ENCODE assay signal across 18 cellular contexts in the genomic region with DNA sequence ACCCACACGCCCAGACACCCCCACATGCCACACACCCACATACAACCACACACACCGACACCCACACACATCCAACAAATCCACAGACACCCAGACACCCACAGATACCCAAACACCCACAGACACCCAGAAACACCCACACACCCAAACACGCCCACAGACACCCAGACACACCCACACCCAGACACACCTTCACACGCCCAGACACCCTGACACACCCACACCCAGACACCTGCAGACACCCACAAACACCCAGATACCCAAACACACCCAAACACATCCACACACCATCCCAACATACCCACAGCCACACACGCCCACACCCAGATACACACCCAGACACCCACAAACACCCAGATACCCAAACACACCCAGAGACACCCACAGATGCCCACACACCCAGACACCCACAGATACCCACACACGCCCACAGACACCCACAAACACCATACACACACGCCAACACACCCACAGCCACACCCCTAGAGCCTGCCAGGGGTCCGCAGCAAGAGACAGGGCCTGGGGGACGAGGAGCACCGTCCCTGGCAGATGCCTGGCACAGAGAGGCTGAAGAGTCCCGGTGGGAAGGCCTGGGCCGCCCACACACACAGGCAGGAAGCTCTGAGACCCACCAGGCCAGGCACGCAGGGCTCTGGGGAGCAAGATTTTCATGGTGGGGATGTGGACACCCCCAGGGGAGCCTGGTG. TPM values are rescaled to one million over a fixed set of nuclear protein-coding genes. Genes with fewer than 3 reads are reported as not detected.
DNase-seq lines count a peak whose midpoint lies in the region; ATAC-seq, FAIRE-seq and TF ChIP-seq lines count a peak whose summit lies in the region.
"Had no signal": no experiment of that assay in that cellular context is flagged by ENCODE, and none has a peak within 500 bp of the region (broad histone marks: within the 10 kb centered on the region; RNA-seq: fewer than 3 reads in every experiment).

No MANE protein-coding gene starts in this region.

- ATAC-seq in naive thymus-derived CD4-positive, alpha-beta T cell, result peak; percentile 57
- ATAC-seq in HG03025 (IDR thresholded peaks at IDR 0.05; ENCODE audit: low FRiP score, unreplicated experiment), result no peak

- peak overlapping the region; percentile 30 for H3K4me3 Mint-ChIP-seq in activated CD4-positive, alpha-beta T cell treated with anti-CD3 and anti-CD28 coated beads, Interleukin-2, amount 10 ng/mL, durations not matched to agents 24 days and 14 days
- no peak overlapping the region for H3K4me3 Mint-ChIP-seq in activated naive CD8-positive, alpha-beta T cell treated with anti-CD3 and anti-CD28 coated beads for 36 hours
- H3K4me3 Mint-ChIP-seq in naive thymus-derived CD4-positive, alpha-beta T cell, result no peak overlapping the region
- H3K4me3 Mint-ChIP-seq: neural crest cell, type B pancreatic cell had no signal

- peak overlapping the region; percentile 87 for H3K27ac Mint-ChIP-seq in activated CD4-positive, alpha-beta T cell treated with anti-CD3 and anti-CD28 coated beads, Interleukin-2, amount 10 ng/mL, durations not matched to agents 24 days and 14 days
- H3K27ac Mint-ChIP-seq in activated naive CD8-positive, alpha-beta T cell treated with anti-CD3 and anti-CD28 coated beads for 36 hours, result peak overlapping the region; percentile 32
- H3K27ac Mint-ChIP-seq in naive thymus-derived CD4-positive, alpha-beta T cell, result peak overlapping the region in 4 of 9 donors; percentile 45 to 83 (median 70)
- H3K27ac Mint-ChIP-seq: type B pancreatic cell had no signal

- peaks cover 6% of the 10 kb centered on the region for H3K4me1 Mint-ChIP-seq in activated CD4-positive, alpha-beta T cell treated with anti-CD3 and anti-CD28 coated beads, Interleukin-2, amount 10 ng/mL, durations not matched to agents 24 days and 14 days
- peaks cover 6% of the 10 kb centered on the region for H3K4me1 Mint-ChIP-seq in activated naive CD8-positive, alpha-beta T cell treated with anti-CD3 and anti-CD28 coated beads for 36 hours
- H3K4me1 Mint-ChIP-seq in naive thymus-derived CD4-positive, alpha-beta T cell, result peaks cover 10 to 22% (median 15%) of the 10 kb centered on the region in 7 donors

- POLR2A ChIA-PET in naive thymus-derived CD4-positive, alpha-beta T cell (lab: Charles Lee), result interaction anchor here (1.3 kb wide), 1 partner anchor 33 kb away, joined by 3 read pairs; the partner anchor contains the start of gene GPR146

- H3K27me3 ChIP-seq in naive thymus-derived CD4-positive, alpha-beta T cell (ENCODE audit: control insufficient read depth in 2 of 2, insufficient read depth in 2 of 2, low read length in 2 of 2), result no peaks in the 10 kb centered on the region
- H3K27me3 ChIP-seq: spleen had no signal

- DNase-seq in activated CD4-positive, alpha-beta T cell treated with anti-CD3 and anti-CD28 coated beads, Interleukin-2, amount 10 ng/mL, durations not matched to agents 24 days and 14 days, result no peak
- no peak for DNase-seq in activated CD4-positive, alpha-beta T cell treated with anti-CD3 and anti-CD28 coated beads, Interleukin-2, amount 50 U/mL, for 4 hours
- DNase-seq in activated naive CD8-positive, alpha-beta T cell treated with anti-CD3 and anti-CD28 coated beads for 36 hours, result no peak
- no peak for DNase-seq in naive thymus-derived CD4-positive, alpha-beta T cell
- DNase-seq in H54 (ENCODE audit: insufficient read length, low spot score) (no peak), EL (no peak)
- DNase-seq: activated T-cell treated with anti-CD3 and anti-CD28 coated beads for 4 hours, GM23248, kidney, mesenchymal stem cell, NCI-H1930, RPMI8226, spleen had no signal

- CTCF ChIA-PET in naive thymus-derived CD4-positive, alpha-beta T cell (lab: Charles Lee), result interaction anchor here (1.1 kb wide), 1 partner anchor 18 kb away, joined by 3 read pairs; no protein-coding TSS in a partner anchor

- peaks cover 0 to 33% (median 0%) of the 10 kb centered on the region in 3 experiments for H3K36me3 ChIP-seq in naive thymus-derived CD4-positive, alpha-beta T cell (ENCODE audit: control insufficient read depth in 2 of 3, insufficient read depth in 3 of 3, low read length in 3 of 3)

- H3K27me3 Mint-ChIP-seq in activated CD4-positive, alpha-beta T cell treated with anti-CD3 and anti-CD28 coated beads, Interleukin-2, amount 10 ng/mL, durations not matched to agents 24 days and 14 days, result no peaks in the 10 kb centered on the region
- H3K27me3 Mint-ChIP-seq in activated naive CD8-positive, alpha-beta T cell treated with anti-CD3 and anti-CD28 coated beads for 36 hours, result no peaks in the 10 kb centered on the region
- no peaks in the 10 kb centered on the region for H3K27me3 Mint-ChIP-seq in naive thymus-derived CD4-positive, alpha-beta T cell
- H3K27me3 Mint-ChIP-seq: type B pancreatic cell had no signal

- intact Hi-C loops in activated CD4-positive, alpha-beta T cell treated with anti-CD3 and anti-CD28 coated beads, Interleukin-2, amount 10 ng/mL, durations not matched to agents 24 days and 14 days (cut with micrococcal nuclease), result loop anchor here (5.0 kb wide), 1 partner anchor 56 kb away; no protein-coding TSS in a partner anchor
- intact Hi-C loops in naive thymus-derived CD4-positive, alpha-beta T cell (cut with micrococcal nuclease), result no loop called here

- no peaks in the 10 kb centered on the region for H3K9me3 ChIP-seq in naive thymus-derived CD4-positive, alpha-beta T cell (ENCODE audit: control insufficient read depth in 2 of 3, low read length in 3 of 3)
- H3K9me3 ChIP-seq: spleen had no signal

- no peak overlapping the region for H3K27ac ChIP-seq in naive thymus-derived CD4-positive, alpha-beta T cell (ENCODE audit: low read depth, low read length)
- H3K27ac ChIP-seq: GM23248 had no signal

- H3K4me1 ChIP-seq in naive thymus-derived CD4-positive, alpha-beta T cell (ENCODE audit: control insufficient read depth in 2 of 2, insufficient read depth in 2 of 2, low read length in 2 of 2), result peaks cover 5 to 10% of the 10 kb centered on the region in 2 donors

- TF ChIP-seq POLR2A in GM19193 (IDR thresholded peaks at IDR 0.05; ENCODE audit: extremely low read depth, insufficient read depth, insufficient read length) (peak; percentile 11), H54 (IDR thresholded peaks at IDR 0.05; ENCODE audit: low read depth, low read length) (no peak)

- no peak for FAIRE-seq in H54 (lab: Jason Lieb, UNC)
- FAIRE-seq: kidney had no signal

- H3K9me3 Mint-ChIP-seq in activated CD4-positive, alpha-beta T cell treated with anti-CD3 and anti-CD28 coated beads, Interleukin-2, amount 10 ng/mL, durations not matched to agents 24 days and 14 days, result peaks cover 5% of the 10 kb centered on the region
- H3K9me3 Mint-ChIP-seq in activated naive CD8-positive, alpha-beta T cell treated with anti-CD3 and anti-CD28 coated beads for 36 hours, result no peaks in the 10 kb centered on the region
- H3K9me3 Mint-ChIP-seq in naive thymus-derived CD4-positive, alpha-beta T cell, result peaks cover 0 to 4% (median 0%) of the 10 kb centered on the region in 11 donors
- H3K9me3 Mint-ChIP-seq: neural crest cell, type B pancreatic cell had no signal

- H3K36me3 Mint-ChIP-seq in activated CD4-positive, alpha-beta T cell treated with anti-CD3 and anti-CD28 coated beads, Interleukin-2, amount 10 ng/mL, durations not matched to agents 24 days and 14 days (ENCODE audit: low read depth), result peaks cover 8% of the 10 kb centered on the region
- peaks cover 1% of the 10 kb centered on the region for H3K36me3 Mint-ChIP-seq in activated naive CD8-positive, alpha-beta T cell treated with anti-CD3 and anti-CD28 coated beads for 36 hours
- H3K36me3 Mint-ChIP-seq in naive thymus-derived CD4-positive, alpha-beta T cell, result peaks cover 0 to 11% (median 0%) of the 10 kb centered on the region in 5 donors
- H3K36me3 Mint-ChIP-seq: type B pancreatic cell had no signal

- H3K4me3 ChIP-seq in naive thymus-derived CD4-positive, alpha-beta T cell (ENCODE audit: low read length), result no peak overlapping the region
- H3K4me3 ChIP-seq: GM23248, spleen had no signal

RNA-seq across cellular contexts. Expression of gene CYP2W1, which starts 28.5 kb away (rescaled TPM):
- total RNA-seq in activated CD4-positive, alpha-beta T cell treated with anti-CD3 and anti-CD28 coated beads, Interleukin-2, amount 10 ng/mL, durations not matched to agents 24 days and 14 days, result not detected in 2 replicates
- total RNA-seq in activated naive CD8-positive, alpha-beta T cell treated with anti-CD3 and anti-CD28 coated beads for 36 hours, result not detected
- not detected for total RNA-seq in naive thymus-derived CD4-positive, alpha-beta T cell
- not detected for polyA plus RNA-seq in naive thymus-derived CD4-positive, alpha-beta T cell
- total RNA-seq: A172, GM23248, neural crest cell had no signal
- polyA plus RNA-seq: GM23248 had no signal

RNA-seq across cellular contexts. Expression of gene GPR146, which starts 32.9 kb away (rescaled TPM):
- total RNA-seq in activated CD4-positive, alpha-beta T cell treated with anti-CD3 and anti-CD28 coated beads, Interleukin-2, amount 10 ng/mL, durations not matched to agents 24 days and 14 days, result 2.5 and 4.1 TPM in 2 replicates
- total RNA-seq in activated naive CD8-positive, alpha-beta T cell treated with anti-CD3 and anti-CD28 coated beads for 36 hours, result 1 to 10 TPM; 2.4 to 2.8 TPM
- total RNA-seq in naive thymus-derived CD4-positive, alpha-beta T cell, result 10 to 100 TPM; 10.1 to 26.5 (median 15.9) TPM
- 10 to 100 TPM; 13.5 to 16.9 TPM for polyA plus RNA-seq in naive thymus-derived CD4-positive, alpha-beta T cell
- total RNA-seq: neural crest cell had no signal

RNA-seq across cellular contexts. Expression of gene COX19, which starts 36.1 kb away (rescaled TPM):
- 15.3 and 22.4 TPM in 2 replicates for total RNA-seq in activated CD4-positive, alpha-beta T cell treated with anti-CD3 and anti-CD28 coated beads, Interleukin-2, amount 10 ng/mL, durations not matched to agents 24 days and 14 days
- total RNA-seq in activated naive CD8-positive, alpha-beta T cell treated with anti-CD3 and anti-CD28 coated beads for 36 hours, result 10 to 100 TPM; 17.7 to 18.1 TPM
- total RNA-seq in naive thymus-derived CD4-positive, alpha-beta T cell, result 10 to 100 TPM; 18.3 to 48.2 (median 46.1) TPM
- 10 to 100 TPM; 26.7 to 28.1 TPM for polyA plus RNA-seq in naive thymus-derived CD4-positive, alpha-beta T cell

RNA-seq across cellular contexts. Expression of gene ADAP1, which starts 57.0 kb away (rescaled TPM):
- total RNA-seq in activated CD4-positive, alpha-beta T cell treated with anti-CD3 and anti-CD28 coated beads, Interleukin-2, amount 10 ng/mL, durations not matched to agents 24 days and 14 days, result 65.9 and 70.2 TPM in 2 replicates
- 10 to 100 TPM; 49.9 to 56.7 TPM for total RNA-seq in activated naive CD8-positive, alpha-beta T cell treated with anti-CD3 and anti-CD28 coated beads for 36 hours
- 10 to 100 TPM in 3 of 5 experiments, 1 to 10 TPM in 2; 5.0 to 68.6 (median 17.3) TPM for total RNA-seq in naive thymus-derived CD4-positive, alpha-beta T cell
- 1 to 10 TPM; 3.8 to 5.5 TPM for polyA plus RNA-seq in naive thymus-derived CD4-positive, alpha-beta T cell
